Comparison of ENCODE assay signal across 8 cellular contexts in the genomic region with DNA sequence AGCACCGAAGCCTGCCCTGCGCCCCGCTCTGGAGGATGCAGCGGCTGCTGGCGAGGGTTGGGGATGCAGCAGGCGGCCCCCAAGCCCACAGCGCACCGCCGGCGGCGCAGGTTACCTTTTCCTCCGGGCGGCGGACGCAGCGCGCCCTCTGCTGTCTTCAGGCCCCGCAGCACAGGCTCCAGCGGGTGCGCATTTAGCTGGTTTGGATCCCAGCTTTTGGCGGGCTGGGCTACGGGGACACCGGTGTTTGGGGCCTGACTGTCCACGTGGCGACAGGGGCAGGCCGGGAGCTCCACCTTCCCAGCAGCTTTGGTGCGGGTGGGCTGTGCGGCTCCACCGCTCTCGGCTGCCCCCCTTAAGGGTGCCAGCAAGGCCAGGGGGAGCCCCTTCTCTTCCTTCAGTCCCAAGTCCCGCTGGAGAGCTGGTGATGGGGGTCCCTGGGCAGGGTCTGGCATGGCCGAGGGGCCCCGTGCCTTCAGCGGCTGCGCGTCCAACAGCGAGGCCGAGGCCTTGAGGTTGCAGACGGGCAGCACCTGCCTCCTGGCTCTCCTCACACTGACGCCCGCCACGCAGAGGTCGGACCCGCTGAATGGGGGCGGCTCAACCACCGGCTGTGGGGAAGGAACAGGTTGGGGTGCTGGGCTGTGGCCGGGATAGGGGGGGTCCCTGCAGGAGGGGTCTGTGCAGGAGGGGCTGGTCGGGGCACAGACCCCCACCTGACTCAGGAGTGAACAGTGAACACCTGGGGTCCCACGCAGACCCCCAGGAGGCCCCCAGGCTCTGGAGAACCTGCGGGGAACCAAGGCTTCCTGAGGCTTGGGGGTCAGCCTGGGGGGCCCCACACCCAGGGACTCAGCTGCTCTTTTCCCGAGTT. TPM values are rescaled to one million over a fixed set of nuclear protein-coding genes. Genes with fewer than 3 reads are reported as not detected.
DNase-seq lines count a peak whose midpoint lies in the region; ATAC-seq, FAIRE-seq and TF ChIP-seq lines count a peak whose summit lies in the region.

No MANE protein-coding gene starts in this region.

- intact Hi-C loops in HepG2 (cut with micrococcal nuclease; ENCODE audit: unreplicated experiment) = loop anchor here (1.0 to 10.0 kb wide), 3 partner anchors 38 to 266 kb away; no protein-coding TSS in a partner anchor

- TF ChIP-seq POLR2A in HepG2 (IDR thresholded peaks at IDR 0.05; ENCODE audit: insufficient read depth in 1 of 2, low read depth in 2 of 2, low read length in 2 of 2) = no peak

- H3K27ac ChIP-seq in HepG2 (ENCODE audit: extremely low read length, insufficient read depth, low read length) = no peak overlapping the region

- no peaks in the 10 kb centered on the region for H3K9me3 ChIP-seq in HAP-1
- no peaks in the 10 kb centered on the region for H3K9me3 ChIP-seq in HepG2 (ENCODE audit: low read length)

- no peaks in the 10 kb centered on the region for H3K79me2 ChIP-seq in HepG2 (ENCODE audit: insufficient read depth, low read length)

- no peaks in the 10 kb centered on the region for H4K20me1 ChIP-seq in HepG2 (ENCODE audit: insufficient read depth, low read length)

- no peak overlapping the region for H2AFZ ChIP-seq in HepG2 (ENCODE audit: low read length)

- TF ChIP-seq RAD21 in HepG2 (CRISPR knock-in tag; IDR thresholded peaks at IDR 0.05) = peak; percentile 99

- CTCF ChIA-PET in HepG2 (lab: Yijun Ruan, JAX; ENCODE audit: low intra/inter-chr PET ratio, low total read pairs) = interaction anchor here (3.8 kb wide), 1 partner anchor 100 kb away, joined by 63 read pairs; no protein-coding TSS in a partner anchor

- in situ Hi-C loops in HAP-1 (cut with MboI; ENCODE audit: low sequenced_read_pairs) (loop anchor here (5.0 to 10.0 kb wide), 2 partner anchors 98 to 266 kb away; no protein-coding TSS in a partner anchor), HepG2 (cut with HindIII; ENCODE audit: extremely low pct_ligation_motif_present, low pct_unique_long_range_greater_than_20kb) (loop anchor here (5.0 kb wide), 2 partner anchors 98 to 263 kb away; no protein-coding TSS in a partner anchor)

- H3K4me1 ChIP-seq in HAP-1 (no peaks in the 10 kb centered on the region; the same call in 1 of the 2 replicates), HepG2 (ENCODE audit: insufficient read depth, low read length) (no peaks in the 10 kb centered on the region)

- WGBS in HepG2 (ENCODE audit: low lambda C conversion rate) = 20% methylated on average over 23 of the region's 51 CpGs

- TF ChIP-seq CTCF in HepG2 (CRISPR knock-in tag; IDR thresholded peaks at IDR 0.05) = peak; percentile 96

- POLR2A ChIA-PET in HepG2 (lab: Yijun Ruan, JAX) = interaction anchor here (0.7 to 1.0 kb wide), 3 partner anchors 60 to 100 kb away, joined by 3 to 4 read pairs (median 3); no protein-coding TSS in a partner anchor

- DNase-seq in CD1c-positive myeloid dendritic cell (ENCODE audit: extremely low spot score) (peak; percentile 89), HAP-1 (ENCODE audit: low spot score in 2 of 2) (peak; percentile 39 to 85), NCI-H345 treated with DMSO at 0.1 percent for 48 hours (lab: John Stamatoyannopoulos, UW; ENCODE audit: unreplicated experiment) (peak; percentile 27), dedifferentiated amniotic fluid mesenchymal stem cell (ENCODE audit: extremely low spot score) (peak; percentile 38), HepG2 (ENCODE audit: low spot score) (peak; percentile 44), NCI-H526 treated with DMSO at 0.1 percent for 48 hours (lab: John Stamatoyannopoulos, UW) (no peak)
- DNase-seq in activated CD4-positive, alpha-beta T cell treated with anti-CD3 and anti-CD28 coated beads, Interleukin-2, amount 50 U/mL, for 24 hours (ENCODE audit: low read depth in 1 of 2, low spot score in 1 of 2) = peak; percentile 65 to 78
- DNase-seq in stimulated activated CD4-positive, alpha-beta T cell treated with anti-CD3 and anti-CD28 coated beads, TNF-alpha, amount 100 ng/mL, for 1 hour (ENCODE audit: low read depth in 3 of 3, low spot score in 1 of 3) = peak; percentile 52 to 77 (median 72)

- BruUV-seq in HepG2 (replicated peaks; lab: Mats Ljungman, UMichigan) = no TSS peak

- no peak for TF ChIP-seq EP300 in HepG2 (IDR thresholded peaks at IDR 0.05; ENCODE audit: low read depth in 2 of 2, low read length in 2 of 2)
- TF ChIP-seq EP300 in HepG2 (CRISPR knock-in tag; IDR thresholded peaks at IDR 0.05; ENCODE audit: borderline replicate concordance) = no peak

- H3K4me2 ChIP-seq in HepG2 (ENCODE audit: low read depth, low read length) = peak overlapping the region; percentile 36; the same call in 1 of the 2 replicates

- ATAC-seq in HepG2 = peak; percentile 93

- H3K27me3 ChIP-seq in HAP-1 (ENCODE audit: low read depth) (peaks cover 9% of the 10 kb centered on the region), HepG2 (ENCODE audit: control insufficient read depth in 1 of 2, insufficient read depth in 2 of 2, low read length in 2 of 2) (peaks cover 8 to 63% of the 10 kb centered on the region in 2 experiments)

- no peak for FAIRE-seq in HepG2 (lab: Jason Lieb, UNC)

- H3K36me3 ChIP-seq in HAP-1 (replicated peaks) (no peaks in the 10 kb centered on the region), HepG2 (replicated peaks in 1 of 2; ENCODE audit: control insufficient read depth in 1 of 2, insufficient read depth in 2 of 2, low read length in 2 of 2) (no peaks in the 10 kb centered on the region)

- no peak overlapping the region for H3K9ac ChIP-seq in HepG2 (ENCODE audit: insufficient read depth, low read depth, low read length)

- H3K4me3 ChIP-seq in HAP-1 (no peak overlapping the region), HepG2 (replicated peaks in 1 of 3; ENCODE audit: insufficient read depth in 1 of 3, low read depth in 2 of 3, low read length in 3 of 3) (peak overlapping the region in 1 of 3 experiments; percentile 16; a peak in 1 of 6 replicates)

RNA-seq across cellular contexts. Expression of a gene that starts 18.0 kb away (rescaled TPM):
- not detected in 2 replicates for total RNA-seq in HepG2 (2016; rRNA removed; fragmentation: Illumina TruSeq; extraction: Trizol)
- total RNA-seq in HepG2 (2016; cell fraction: cytosol; rRNA removed; fragmentation: Illumina TruSeq; extraction: Trizol; ENCODE audit: low read depth) = not detected in 2 replicates
- total RNA-seq in HepG2 (2016; cell fraction: insoluble cytoplasmic fraction; rRNA removed; fragmentation: Illumina TruSeq; extraction: Trizol) = not detected in 2 replicates
- total RNA-seq in HepG2 (2016; cell fraction: membrane; rRNA removed; fragmentation: Illumina TruSeq; extraction: Trizol) = not detected in 2 replicates
- not detected in 2 replicates for total RNA-seq in HepG2 (2016; cell fraction: nucleus; rRNA removed; fragmentation: Illumina TruSeq; extraction: Trizol)
- not detected in 2 replicates for polyA plus RNA-seq in HepG2 (2011; rRNA removed)
- not detected in 2 replicates for polyA plus RNA-seq in HepG2 (2011; cell fraction: cytosol; rRNA removed)
- polyA plus RNA-seq in HepG2 (2011; cell fraction: nucleus; rRNA removed) = not detected in 2 replicates
- not detected in 2 replicates for polyA plus RNA-seq in HepG2 (2012)
- polyA plus RNA-seq in HepG2 (2016; cell fraction: cytosol; fragmentation: Illumina TruSeq; extraction: Trizol; ENCODE audit: low read depth) = not detected in 2 replicates
- polyA plus RNA-seq in HepG2 (2016; cell fraction: insoluble cytoplasmic fraction; fragmentation: Illumina TruSeq; extraction: Trizol; ENCODE audit: low read depth) = not detected in 2 replicates
- not detected in 2 replicates for polyA plus RNA-seq in HepG2 (2016; cell fraction: membrane; fragmentation: Illumina TruSeq; extraction: Trizol; ENCODE audit: low read depth)
- not detected in 2 replicates for polyA plus RNA-seq in HepG2 (2016; cell fraction: nucleus; fragmentation: Illumina TruSeq; extraction: Trizol; ENCODE audit: insufficient read depth, low read depth)
- polyA minus RNA-seq in HepG2 (2011; rRNA and poly(A)+ RNA removed; ENCODE audit: low replicate concordance) = 0.07 TPM in 1 of 2 replicates, not detected in the other
- polyA minus RNA-seq in HepG2 (2011; cell fraction: cytosol; rRNA and poly(A)+ RNA removed) = not detected in 2 replicates
- not detected in 2 replicates for polyA minus RNA-seq in HepG2 (2011; cell fraction: nucleus; rRNA and poly(A)+ RNA removed)

RNA-seq across cellular contexts. Expression of a gene that starts 27.5 kb away (rescaled TPM):
- total RNA-seq in HepG2 (2016; rRNA removed; fragmentation: Illumina TruSeq; extraction: Trizol) = not detected in 2 replicates
- not detected in 2 replicates for total RNA-seq in HepG2 (2016; cell fraction: cytosol; rRNA removed; fragmentation: Illumina TruSeq; extraction: Trizol; ENCODE audit: low read depth)
- total RNA-seq in HepG2 (2016; cell fraction: insoluble cytoplasmic fraction; rRNA removed; fragmentation: Illumina TruSeq; extraction: Trizol) = not detected in 2 replicates
- total RNA-seq in HepG2 (2016; cell fraction: membrane; rRNA removed; fragmentation: Illumina TruSeq; extraction: Trizol) = not detected in 2 replicates
- total RNA-seq in HepG2 (2016; cell fraction: nucleus; rRNA removed; fragmentation: Illumina TruSeq; extraction: Trizol) = not detected in 2 replicates
- polyA plus RNA-seq in HepG2 (2011; rRNA removed) = not detected in 2 replicates
- not detected in 2 replicates for polyA plus RNA-seq in HepG2 (2011; cell fraction: cytosol; rRNA removed)
- not detected in 2 replicates for polyA plus RNA-seq in HepG2 (2011; cell fraction: nucleus; rRNA removed)
- not detected in 2 replicates for polyA plus RNA-seq in HepG2 (2012)
- not detected in 2 replicates for polyA plus RNA-seq in HepG2 (2016; cell fraction: cytosol; fragmentation: Illumina TruSeq; extraction: Trizol; ENCODE audit: low read depth)
- not detected in 2 replicates for polyA plus RNA-seq in HepG2 (2016; cell fraction: insoluble cytoplasmic fraction; fragmentation: Illumina TruSeq; extraction: Trizol; ENCODE audit: low read depth)
- polyA plus RNA-seq in HepG2 (2016; cell fraction: membrane; fragmentation: Illumina TruSeq; extraction: Trizol; ENCODE audit: low read depth) = not detected in 2 replicates
- not detected in 2 replicates for polyA plus RNA-seq in HepG2 (2016; cell fraction: nucleus; fragmentation: Illumina TruSeq; extraction: Trizol; ENCODE audit: insufficient read depth, low read depth)
- polyA minus RNA-seq in HepG2 (2011; rRNA and poly(A)+ RNA removed; ENCODE audit: low replicate concordance) = not detected in 2 replicates
- polyA minus RNA-seq in HepG2 (2011; cell fraction: cytosol; rRNA and poly(A)+ RNA removed) = not detected in 2 replicates
- not detected in 2 replicates for polyA minus RNA-seq in HepG2 (2011; cell fraction: nucleus; rRNA and poly(A)+ RNA removed)

RNA-seq across cellular contexts. Expression of a gene that starts 54.7 kb away (rescaled TPM):
- total RNA-seq in HepG2 (2016; rRNA removed; fragmentation: Illumina TruSeq; extraction: Trizol) = not detected in 2 replicates
- total RNA-seq in HepG2 (2016; cell fraction: cytosol; rRNA removed; fragmentation: Illumina TruSeq; extraction: Trizol; ENCODE audit: low read depth) = not detected in 2 replicates
- total RNA-seq in HepG2 (2016; cell fraction: insoluble cytoplasmic fraction; rRNA removed; fragmentation: Illumina TruSeq; extraction: Trizol) = not detected in 2 replicates
- not detected in 2 replicates for total RNA-seq in HepG2 (2016; cell fraction: membrane; rRNA removed; fragmentation: Illumina TruSeq; extraction: Trizol)
- not detected in 2 replicates for total RNA-seq in HepG2 (2016; cell fraction: nucleus; rRNA removed; fragmentation: Illumina TruSeq; extraction: Trizol)
- not detected in 2 replicates for polyA plus RNA-seq in HepG2 (2011; rRNA removed)
- polyA plus RNA-seq in HepG2 (2011; cell fraction: cytosol; rRNA removed) = not detected in 2 replicates
- not detected in 2 replicates for polyA plus RNA-seq in HepG2 (2011; cell fraction: nucleus; rRNA removed)
- polyA plus RNA-seq in HepG2 (2012) = not detected in 2 replicates
- polyA plus RNA-seq in HepG2 (2016; cell fraction: cytosol; fragmentation: Illumina TruSeq; extraction: Trizol; ENCODE audit: low read depth) = not detected in 2 replicates
- not detected in 2 replicates for polyA plus RNA-seq in HepG2 (2016; cell fraction: insoluble cytoplasmic fraction; fragmentation: Illumina TruSeq; extraction: Trizol; ENCODE audit: low read depth)
- polyA plus RNA-seq in HepG2 (2016; cell fraction: membrane; fragmentation: Illumina TruSeq; extraction: Trizol; ENCODE audit: low read depth) = not detected in 2 replicates
- polyA plus RNA-seq in HepG2 (2016; cell fraction: nucleus; fragmentation: Illumina TruSeq; extraction: Trizol; ENCODE audit: insufficient read depth, low read depth) = not detected in 2 replicates
- polyA minus RNA-seq in HepG2 (2011; rRNA and poly(A)+ RNA removed; ENCODE audit: low replicate concordance) = not detected in 2 replicates
- not detected in 2 replicates for polyA minus RNA-seq in HepG2 (2011; cell fraction: cytosol; rRNA and poly(A)+ RNA removed)
- polyA minus RNA-seq in HepG2 (2011; cell fraction: nucleus; rRNA and poly(A)+ RNA removed) = not detected in 2 replicates

RNA-seq across cellular contexts. Expression of a gene that starts 59.3 kb away (rescaled TPM):
- 0.11 TPM in 1 of 2 replicates, not detected in the other for total RNA-seq in HepG2 (2016; rRNA removed; fragmentation: Illumina TruSeq; extraction: Trizol)
- total RNA-seq in HepG2 (2016; cell fraction: cytosol; rRNA removed; fragmentation: Illumina TruSeq; extraction: Trizol; ENCODE audit: low read depth) = not detected in 2 replicates
- 0.17 TPM in 1 of 2 replicates, not detected in the other for total RNA-seq in HepG2 (2016; cell fraction: insoluble cytoplasmic fraction; rRNA removed; fragmentation: Illumina TruSeq; extraction: Trizol)
- not detected in 2 replicates for total RNA-seq in HepG2 (2016; cell fraction: membrane; rRNA removed; fragmentation: Illumina TruSeq; extraction: Trizol)
- total RNA-seq in HepG2 (2016; cell fraction: nucleus; rRNA removed; fragmentation: Illumina TruSeq; extraction: Trizol) = 0.12 and 0.28 TPM in 2 replicates
- polyA plus RNA-seq in HepG2 (2011; rRNA removed) = 0.12 and 0.31 TPM in 2 replicates
- 0.05 and 0.09 TPM in 2 replicates for polyA plus RNA-seq in HepG2 (2011; cell fraction: cytosol; rRNA removed)
- 0.47 and 1.1 TPM in 2 replicates for polyA plus RNA-seq in HepG2 (2011; cell fraction: nucleus; rRNA removed)
- polyA plus RNA-seq in HepG2 (2012) = 0.29 and 0.46 TPM in 2 replicates
- polyA plus RNA-seq in HepG2 (2016; cell fraction: cytosol; fragmentation: Illumina TruSeq; extraction: Trizol; ENCODE audit: low read depth) = not detected in 2 replicates
- polyA plus RNA-seq in HepG2 (2016; cell fraction: insoluble cytoplasmic fraction; fragmentation: Illumina TruSeq; extraction: Trizol; ENCODE audit: low read depth) = not detected in 2 replicates
- 0.08 TPM in 1 of 2 replicates, not detected in the other for polyA plus RNA-seq in HepG2 (2016; cell fraction: membrane; fragmentation: Illumina TruSeq; extraction: Trizol; ENCODE audit: low read depth)
- not detected in 2 replicates for polyA plus RNA-seq in HepG2 (2016; cell fraction: nucleus; fragmentation: Illumina TruSeq; extraction: Trizol; ENCODE audit: insufficient read depth, low read depth)
- polyA minus RNA-seq in HepG2 (2011; rRNA and poly(A)+ RNA removed; ENCODE audit: low replicate concordance) = not detected in 2 replicates
- polyA minus RNA-seq in HepG2 (2011; cell fraction: cytosol; rRNA and poly(A)+ RNA removed) = not detected in 2 replicates
- 0.39 TPM in 1 of 2 replicates, not detected in the other for polyA minus RNA-seq in HepG2 (2011; cell fraction: nucleus; rRNA and poly(A)+ RNA removed)
